ENCODE assay signal across 10 cellular contexts in the genomic region with DNA sequence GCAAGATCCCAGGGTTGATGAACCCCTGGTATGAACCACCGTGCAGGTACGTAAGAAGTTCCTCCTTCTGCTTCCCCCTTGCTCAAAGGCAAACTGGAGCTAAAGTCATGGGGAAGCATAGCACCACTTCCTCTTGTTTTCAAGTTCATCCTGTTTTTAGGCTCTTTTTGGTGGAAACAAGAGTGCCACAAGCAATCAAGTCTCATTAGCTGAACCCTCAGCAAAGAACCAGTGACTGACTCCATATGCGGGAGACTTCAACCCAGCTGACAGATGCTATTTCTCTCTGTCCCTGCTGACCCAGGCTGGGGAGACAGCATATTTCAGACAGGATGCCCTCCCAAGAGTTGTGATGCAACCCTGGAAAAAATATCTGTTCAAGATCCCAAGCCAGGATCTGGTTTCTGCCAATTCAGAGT. TPM values are rescaled to one million over a fixed set of nuclear protein-coding genes. Genes with fewer than 3 reads are reported as not detected.
DNase-seq lines count a peak whose midpoint lies in the region; ATAC-seq and TF ChIP-seq lines count a peak whose summit lies in the region.
"Had no signal": no experiment of that assay in that cellular context is flagged by ENCODE, and none has a peak within 500 bp of the region (broad histone marks: within the 10 kb centered on the region; RNA-seq: fewer than 3 reads in every experiment).

No MANE protein-coding gene starts in this region.

- in situ Hi-C loops in G401 (cut with HindIII; ENCODE audit: low sequenced_read_pairs) = no loop called here

- no peak overlapping the region for H3K9ac ChIP-seq in OCI-LY3 (ENCODE audit: low read length)

- 70% methylated on average over 3 of the region's 3 CpGs for WGBS in right cardiac atrium

- DNase-seq in NCI-H82 (lab: John Stamatoyannopoulos, UW) (peak; percentile 3), NCI-H82 treated with DMSO at 0.1 percent for 48 hours (lab: John Stamatoyannopoulos, UW; ENCODE audit: unreplicated experiment) (no peak), right cardiac atrium (no peak), epidermal melanocyte (ENCODE audit: insufficient read length, low spot score) (no peak), G401 (ENCODE audit: low spot score) (no peak)
- DNase-seq: activated CD8-positive, alpha-beta memory T cell treated with anti-CD3 and anti-CD28 coated beads, Interleukin-2, amount 50 U/mL, for 4 hours; NCI-H2029 had no signal

- H3K4me3 ChIP-seq in OCI-LY3 (ENCODE audit: low read length) (no peak overlapping the region), right cardiac atrium (ENCODE audit: low read length) (no peak overlapping the region)

- ATAC-seq in right cardiac atrium (peak; percentile 65 to 71), GM21529 (IDR thresholded peaks at IDR 0.05; ENCODE audit: unreplicated experiment) (no peak)

- no peak overlapping the region for H3K27ac ChIP-seq in OCI-LY3 (ENCODE audit: low read length)
- no peak overlapping the region for H3K27ac ChIP-seq in right cardiac atrium (ENCODE audit: low read length)
- H3K27ac ChIP-seq in temporal lobe (ENCODE audit: low read depth, low read length) = peak overlapping the region; percentile 6

- intact Hi-C loops in right cardiac atrium (cut with DNase I) = no loop called here

- TF ChIP-seq CTCF in OCI-LY3 (IDR thresholded peaks at IDR 0.05; ENCODE audit: low read depth, low read length) = no peak

- peaks cover 97% of the 10 kb centered on the region for H3K79me2 ChIP-seq in OCI-LY3 (ENCODE audit: low read length)

- peaks cover 77% of the 10 kb centered on the region for H3K36me3 ChIP-seq in OCI-LY3 (replicated peaks; ENCODE audit: low read depth, low read length)

- H3K4me1 ChIP-seq in OCI-LY3 (ENCODE audit: low read length) (peaks cover 39% of the 10 kb centered on the region), right cardiac atrium (ENCODE audit: control insufficient read depth, insufficient read depth, low read length) (no peaks in the 10 kb centered on the region)

- H2AFZ ChIP-seq in OCI-LY3 (ENCODE audit: low read depth, low read length) = no peak overlapping the region

- peaks cover 98% of the 10 kb centered on the region for H4K20me1 ChIP-seq in OCI-LY3 (ENCODE audit: insufficient read depth, low read length)

- no peaks in the 10 kb centered on the region for H3K9me3 ChIP-seq in OCI-LY3 (ENCODE audit: insufficient read depth, low read length)
- no peaks in the 10 kb centered on the region for H3K9me3 ChIP-seq in right cardiac atrium (ENCODE audit: control insufficient read depth, low read length)

- H3K4me2 ChIP-seq in OCI-LY3 (ENCODE audit: low read length) = peak overlapping the region; percentile 28

- H3K27me3 ChIP-seq in OCI-LY3 (ENCODE audit: low read depth, low read length) (no peaks in the 10 kb centered on the region), right cardiac atrium (ENCODE audit: control insufficient read depth, insufficient read depth) (no peaks in the 10 kb centered on the region)

RNA-seq across cellular contexts. Expression of a gene that starts 47.7 kb away (rescaled TPM):
- total RNA-seq in right cardiac atrium (1 to 10 TPM; 3.5 to 7.7 (median 4.3) TPM), temporal lobe (17.7 TPM)
- 2.7 TPM for polyA plus RNA-seq in right cardiac atrium
- 9.9 and 18.2 TPM in 2 replicates for total RNA-seq in G401 (2014; rRNA removed; shearing (Covaris generic))
